In the genomic region with DNA sequence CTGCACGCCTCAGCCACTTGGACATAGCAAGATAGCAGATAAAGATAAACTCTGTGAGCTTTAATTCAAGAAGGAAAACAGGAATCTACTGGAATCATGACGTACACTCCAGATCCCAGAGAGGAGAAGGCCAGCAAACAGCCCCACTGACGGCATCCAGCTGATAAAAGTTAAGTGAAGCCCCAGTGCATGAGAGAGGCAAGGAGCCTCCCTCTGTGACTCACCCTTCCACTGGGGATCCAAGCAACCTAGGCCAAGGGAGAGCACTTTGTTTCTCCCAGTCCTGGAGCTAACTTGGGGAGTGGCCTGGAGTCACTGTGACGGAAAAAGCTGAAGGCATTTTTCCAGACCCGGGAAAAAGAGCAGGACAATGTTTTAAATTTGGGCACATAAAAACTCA, we compare ENCODE assay signal across 21 cellular contexts.
DNase-seq lines count a peak whose midpoint lies in the region; TF ChIP-seq lines count a peak whose summit lies in the region.
"Had no signal": no experiment of that assay in that cellular context is flagged by ENCODE, and none has a peak within 500 bp of the region (broad histone marks: within the 10 kb centered on the region; RNA-seq: fewer than 3 reads in every experiment).

No MANE protein-coding gene starts in this region.

- H3K23me2 ChIP-seq in H9 (ENCODE audit: insufficient read length, low read depth, low read length, poor library complexity, severe bottlenecking), result no peaks in the 10 kb centered on the region

- H4K5ac ChIP-seq in H9 (ENCODE audit: insufficient read length, low read depth, low read length), result no peak overlapping the region

- H3K27ac Mint-ChIP-seq in H9, result no peak overlapping the region
- H3K27ac Mint-ChIP-seq: activated CD4-positive, alpha-beta T cell treated with anti-CD3 and anti-CD28 coated beads, Interleukin-2, amount 10 ng/mL, durations not matched to agents 7 days and 5 days; activated naive CD4-positive, alpha-beta T cell treated with anti-CD3 and anti-CD28 coated beads, Interleukin-2, amount 50 U/mL, for 72 hours had no signal

- no peak overlapping the region for H2AFZ ChIP-seq in H9 (ENCODE audit: low read length)

- no peak for TF ChIP-seq CTCF in H9 (conservative IDR thresholded peaks at IDR 0.05)
- no peak for TF ChIP-seq CTCF in sigmoid colon (IDR thresholded peaks at IDR 0.05)

- H3K4me1 ChIP-seq in H9 (ENCODE audit: insufficient read depth, low read length) (no peaks in the 10 kb centered on the region), mesodermal cell (ENCODE audit: control insufficient read depth, insufficient read depth, low read length, poor library complexity, severe bottlenecking) (peaks cover 5% of the 10 kb centered on the region), sigmoid colon (no peaks in the 10 kb centered on the region)
- H3K4me1 ChIP-seq: ascending aorta, lower lobe of right lung, SJSA1 had no signal

- no peaks in the 10 kb centered on the region for H3K79me1 ChIP-seq in H9 (ENCODE audit: insufficient read depth, low read depth, low read length, poor library complexity, severe bottlenecking)

- no peak overlapping the region for H2BK20ac ChIP-seq in H9 (ENCODE audit: low read depth, low read length, poor library complexity, severe bottlenecking)

- H3K4me1 Mint-ChIP-seq in H9, result peaks cover 0 to 3% of the 10 kb centered on the region in 2 experiments; a peak in 1 of 4 replicates
- H3K4me1 Mint-ChIP-seq: activated CD4-positive, alpha-beta T cell treated with anti-CD3 and anti-CD28 coated beads, Interleukin-2, amount 10 ng/mL, durations not matched to agents 7 days and 5 days had no signal

- no peak overlapping the region for H3K23ac ChIP-seq in H9 (ENCODE audit: insufficient read length, low read depth, low read length)

- WGBS in H9 (ENCODE audit: extremely low coverage, insufficient read length, low lambda C conversion rate), result no CpG with 5 or more reads among the region's 5 CpGs
- WGBS in mesodermal cell (ENCODE audit: insufficient coverage in 2 of 2), 2 experiments, result 86 to 90% methylated on average over 2 of the region's 5 CpGs
- WGBS in sigmoid colon, 2 donors, result 78 to 81% methylated on average over 5 of the region's 5 CpGs

- H3K4me3 Mint-ChIP-seq in H9, result no peak overlapping the region
- H3K4me3 Mint-ChIP-seq: activated CD4-positive, alpha-beta T cell treated with anti-CD3 and anti-CD28 coated beads, Interleukin-2, amount 10 ng/mL, durations not matched to agents 7 days and 5 days had no signal

- H3K9me3 Mint-ChIP-seq in H9, result peaks cover 34 to 36% of the 10 kb centered on the region in 2 experiments

- no peak overlapping the region for H3K14ac ChIP-seq in H9 (ENCODE audit: insufficient read depth, low read length)

- H3K4me3 ChIP-seq in mesodermal cell (ENCODE audit: extremely low read depth, insufficient read depth, low read length, poor library complexity, severe bottlenecking) (no peak overlapping the region), sigmoid colon (no peak overlapping the region)
- H3K4me3 ChIP-seq: ascending aorta, lower lobe of right lung, SJSA1, thoracic aorta had no signal

- H3K4me2 ChIP-seq in H9 (ENCODE audit: insufficient read depth, insufficient read length, low read length), result no peak overlapping the region
- H3K4me2 ChIP-seq: KMS-11 had no signal

- no peak overlapping the region for H3K4ac ChIP-seq in H9 (ENCODE audit: low read depth, low read length)

- no peaks in the 10 kb centered on the region for H3K27me3 Mint-ChIP-seq in H9 (ENCODE audit: low read depth)
- H3K27me3 Mint-ChIP-seq: activated CD4-positive, alpha-beta T cell treated with anti-CD3 and anti-CD28 coated beads, Interleukin-2, amount 10 ng/mL, durations not matched to agents 7 days and 5 days had no signal

- TF ChIP-seq POLR2A in sigmoid colon (IDR thresholded peaks at IDR 0.05), result no peak

- no peak overlapping the region for H2AK5ac ChIP-seq in H9 (ENCODE audit: insufficient read length, low read length)

- no peak overlapping the region for H4K91ac ChIP-seq in H9 (ENCODE audit: insufficient read length, low read depth, low read length)

- H3K36me3 ChIP-seq in mesodermal cell (ENCODE audit: control insufficient read depth, insufficient read depth, low read length) (no peaks in the 10 kb centered on the region), sigmoid colon (peaks cover 0 to 7% (median 1%) of the 10 kb centered on the region in 4 donors)
- H3K36me3 ChIP-seq: lower lobe of right lung, thoracic aorta had no signal

- peak overlapping the region; percentile 25 for H3K18ac ChIP-seq in H9 (ENCODE audit: insufficient read length, low read depth, low read length)

- no peak overlapping the region for H3T11ph ChIP-seq in H9 (ENCODE audit: low read length)

- TF ChIP-seq EP300 in sigmoid colon (IDR thresholded peaks at IDR 0.05), result no peak

- DNase-seq in H9 (no peak), SK-N-DZ (ENCODE audit: low spot score) (peak; percentile 6), fibroblast of peridontal ligament (ENCODE audit: extremely low read depth) (peak; percentile 28), NCI-H526 (lab: John Stamatoyannopoulos, UW) (no peak), sigmoid colon (no peak), NCI-H1048 (lab: John Stamatoyannopoulos, UW) (no peak)
- DNase-seq: activated CD4-positive, alpha-beta T cell treated with anti-CD3 and anti-CD28 coated beads, Interleukin-2, amount 10 ng/mL, durations not matched to agents 7 days and 5 days; DMS53; effector memory CD4-positive, alpha-beta T cell; lower lobe of right lung; NCI-H2029 treated with DMSO at 0.1 percent for 48 hours; stimulated activated CD4-positive, alpha-beta T cell treated with anti-CD3 and anti-CD28 coated beads, Interleukin-2, amount 100 ng/mL, for 48 hours; stimulated activated naive CD4-positive, alpha-beta T cell; T-helper 2 cell had no signal

- H2BK120ac ChIP-seq in H9 (ENCODE audit: low read depth, low read length, poor library complexity, severe bottlenecking), result no peak overlapping the region

- peaks cover 5 to 45% (median 25%) of the 10 kb centered on the region in 3 experiments for H3K36me3 Mint-ChIP-seq in H9 (ENCODE audit: insufficient read depth in 1 of 3, low read depth in 3 of 3)

- no peak overlapping the region for H2BK5ac ChIP-seq in H9 (ENCODE audit: insufficient read length, low read length)

- H2BK12ac ChIP-seq in H9 (ENCODE audit: insufficient read length, low read depth, low read length), result no peak overlapping the region

- H3K9me3 ChIP-seq in H9 (ENCODE audit: control insufficient read depth, low read depth, low read length), result no peaks in the 10 kb centered on the region
- H3K9me3 ChIP-seq in mesodermal cell (ENCODE audit: control insufficient read depth, low read length), result peaks cover 11% of the 10 kb centered on the region
- peaks cover 0 to 16% (median 7%) of the 10 kb centered on the region in 4 donors for H3K9me3 ChIP-seq in sigmoid colon

- intact Hi-C loops in sigmoid colon (cut with DNase I), result no loop called here

- H2BK15ac ChIP-seq in H9 (ENCODE audit: low read depth, low read length), result no peak overlapping the region

- no peaks in the 10 kb centered on the region for H3K79me2 ChIP-seq in H9 (ENCODE audit: insufficient read depth, low read length)

- no peak overlapping the region for H4K8ac ChIP-seq in H9 (replicated peaks; ENCODE audit: insufficient read length, low read depth, low read length)

- H4K20me1 ChIP-seq in H9 (ENCODE audit: control insufficient read depth, insufficient read depth, insufficient read length), result no peaks in the 10 kb centered on the region

- no peak overlapping the region for H3K9ac ChIP-seq in H9 (ENCODE audit: extremely low read depth, insufficient read length, low read length)
- H3K9ac ChIP-seq: KMS-11 had no signal

- no peak overlapping the region for H3K27ac ChIP-seq in H9 (ENCODE audit: insufficient read length, low read depth, low read length)
- peak overlapping the region; percentile 59 for H3K27ac ChIP-seq in mesodermal cell (ENCODE audit: low read depth, low read length, severe bottlenecking)
- no peak overlapping the region for H3K27ac ChIP-seq in sigmoid colon
- H3K27ac ChIP-seq: ascending aorta, KMS-11, lower lobe of right lung, SJSA1, thoracic aorta, VCaP had no signal

- no peak overlapping the region for H3K56ac ChIP-seq in H9 (ENCODE audit: insufficient read length, low read depth, low read length)

- H3K27me3 ChIP-seq in H9 (ENCODE audit: insufficient read depth, low read length) (no peaks in the 10 kb centered on the region), sigmoid colon (no peaks in the 10 kb centered on the region)
- H3K27me3 ChIP-seq: ascending aorta, SJSA1 had no signal

Comparison
In these comparisons a context has a peak if more than half of its experiments do, and no peak if none do; other contexts are left out.
1. DNase-seq: peak in SK-N-DZ (single experiment) and fibroblast of peridontal ligament (single experiment); none in H9 (single experiment), NCI-H526 (0 of 2), sigmoid colon (single experiment) and NCI-H1048 (single experiment).